8 cellular contexts compared by ENCODE assay signal in the genomic region with DNA sequence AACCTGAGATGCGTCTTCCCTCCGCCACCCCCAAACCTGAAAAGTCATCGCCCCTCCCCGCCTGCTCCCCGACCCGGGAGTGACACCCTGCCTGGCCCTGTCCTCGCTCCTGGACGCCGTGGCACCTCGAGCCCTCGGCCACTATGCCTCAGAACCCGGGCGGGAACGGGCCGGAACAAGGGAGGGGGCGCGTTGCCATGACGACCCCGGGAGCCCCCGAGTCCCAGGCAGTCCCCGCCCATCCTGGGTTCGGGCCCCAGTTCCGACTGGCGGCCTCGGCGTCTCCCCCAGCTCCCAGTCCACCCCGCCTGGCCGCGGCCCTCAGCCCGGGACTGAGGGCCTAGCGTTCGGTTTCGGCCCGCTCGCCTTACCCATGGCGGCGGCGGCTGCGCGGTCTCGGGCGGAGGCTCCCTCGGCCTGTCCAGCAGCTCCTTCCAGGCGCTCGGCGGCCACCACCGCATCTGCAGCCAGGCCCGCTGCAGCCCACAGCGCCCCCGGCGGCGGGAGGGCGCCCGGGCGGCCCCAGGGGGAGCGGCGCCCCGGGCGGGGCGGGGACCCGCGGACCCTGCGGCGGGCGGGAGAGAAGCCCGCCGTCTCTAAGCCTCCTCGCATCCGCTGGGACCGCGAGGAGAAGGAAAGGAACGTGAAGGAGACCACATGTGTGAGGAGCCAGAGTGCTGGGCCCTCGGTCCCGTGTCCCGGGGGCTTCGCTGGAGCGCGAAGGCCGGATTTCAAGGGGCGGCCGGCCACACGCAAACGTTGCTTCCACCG. TPM values are rescaled to one million over a fixed set of nuclear protein-coding genes. Genes with fewer than 3 reads are reported as not detected.
DNase-seq lines count a peak whose midpoint lies in the region; ATAC-seq, FAIRE-seq and TF ChIP-seq lines count a peak whose summit lies in the region.

A gene with protein sequence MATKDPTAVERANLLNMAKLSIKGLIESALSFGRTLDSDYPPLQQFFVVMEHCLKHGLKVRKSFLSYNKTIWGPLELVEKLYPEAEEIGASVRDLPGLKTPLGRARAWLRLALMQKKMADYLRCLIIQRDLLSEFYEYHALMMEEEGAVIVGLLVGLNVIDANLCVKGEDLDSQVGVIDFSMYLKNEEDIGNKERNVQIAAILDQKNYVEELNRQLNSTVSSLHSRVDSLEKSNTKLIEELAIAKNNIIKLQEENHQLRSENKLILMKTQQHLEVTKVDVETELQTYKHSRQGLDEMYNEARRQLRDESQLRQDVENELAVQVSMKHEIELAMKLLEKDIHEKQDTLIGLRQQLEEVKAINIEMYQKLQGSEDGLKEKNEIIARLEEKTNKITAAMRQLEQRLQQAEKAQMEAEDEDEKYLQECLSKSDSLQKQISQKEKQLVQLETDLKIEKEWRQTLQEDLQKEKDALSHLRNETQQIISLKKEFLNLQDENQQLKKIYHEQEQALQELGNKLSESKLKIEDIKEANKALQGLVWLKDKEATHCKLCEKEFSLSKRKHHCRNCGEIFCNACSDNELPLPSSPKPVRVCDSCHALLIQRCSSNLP (minus strand): TSS at position 463 of the 771 bp plus-strand sequence. CDS start 88 bp downstream, at position 375.

- TF ChIP-seq POLR2A in H54 (IDR thresholded peaks at IDR 0.05; ENCODE audit: low read depth, low read length): peak; percentile 58
- TF ChIP-seq POLR2A in transverse colon (IDR thresholded peaks at IDR 0.05): peak; percentile 60

- H3K4me1 ChIP-seq in transverse colon: peaks cover 4 to 21% (median 7%) of the 10 kb centered on the region in 4 donors

- H3K27ac Mint-ChIP-seq in activated naive CD8-positive, alpha-beta T cell treated with anti-CD3 and anti-CD28 coated beads, Interleukin-2, amount 10 ng/mL, durations not matched to agents 7 days and 5 days: peak within 1 kb of the TSS; percentile 83

- H3K4me3 Mint-ChIP-seq in activated naive CD8-positive, alpha-beta T cell treated with anti-CD3 and anti-CD28 coated beads, Interleukin-2, amount 10 ng/mL, durations not matched to agents 7 days and 5 days: peak within 1 kb of the TSS; percentile 90

- no peaks in the 10 kb centered on the region for H3K27me3 Mint-ChIP-seq in activated naive CD8-positive, alpha-beta T cell treated with anti-CD3 and anti-CD28 coated beads, Interleukin-2, amount 10 ng/mL, durations not matched to agents 7 days and 5 days

- in situ Hi-C loops in transverse colon (cut with MboI; ENCODE audit: low pct_ligation_motif_present in 1 of 4, low pct_unique_long_range_greater_than_20kb in 1 of 4, low sequenced_read_pairs in 3 of 4): no loop called here

- POLR2A ChIA-PET in activated naive CD8-positive, alpha-beta T cell treated with anti-CD3 and anti-CD28 coated beads, Interleukin-2, amount 10 ng/mL, durations not matched to agents 7 days and 5 days (lab: Charles Lee): interaction anchor here (0.6 to 1.7 kb wide), 11 partner anchors 9 to 490 kb away, joined by 3 to 23 read pairs (median 3); partner anchors contain the start of genes DNA2, HNRNPH3 and PBLD

- peaks cover 16% of the 10 kb centered on the region for H3K4me1 Mint-ChIP-seq in activated naive CD8-positive, alpha-beta T cell treated with anti-CD3 and anti-CD28 coated beads, Interleukin-2, amount 10 ng/mL, durations not matched to agents 7 days and 5 days

- no peak for TF ChIP-seq EP300 in transverse colon (IDR thresholded peaks at IDR 0.05; ENCODE audit: low read depth)

- FAIRE-seq in H54 (lab: Jason Lieb, UNC): no peak

- no peaks in the 10 kb centered on the region for H3K9me3 Mint-ChIP-seq in activated naive CD8-positive, alpha-beta T cell treated with anti-CD3 and anti-CD28 coated beads, Interleukin-2, amount 10 ng/mL, durations not matched to agents 7 days and 5 days

- H3K4me3 ChIP-seq in LNCaP clone FGC (ENCODE audit: low read depth, low read length): peak within 1 kb of the TSS; percentile 98
- peak within 1 kb of the TSS; percentile 88 to 97 (median 96) for H3K4me3 ChIP-seq in transverse colon

- H3K27ac ChIP-seq in transverse colon: peak within 1 kb of the TSS; percentile 93 to 95 (median 94)

- 0% methylated on average over 60 of the region's 84 CpGs; no CpG with 5 or more reads in 1 of the 2 donors for WGBS in transverse colon (ENCODE audit: low coverage in 1 of 2), 2 donors

- H3K36me3 ChIP-seq in transverse colon: no peaks in the 10 kb centered on the region

- no peaks in the 10 kb centered on the region for H3K36me3 Mint-ChIP-seq in activated naive CD8-positive, alpha-beta T cell treated with anti-CD3 and anti-CD28 coated beads, Interleukin-2, amount 10 ng/mL, durations not matched to agents 7 days and 5 days

- DNase-seq in GM04504 (ENCODE audit: low read depth) (peak; percentile 59), H54 (ENCODE audit: insufficient read length, low spot score) (peak; percentile 91), LNCaP clone FGC (ENCODE audit: low read depth) (peak; percentile 22), SKM-1 (lab: John Stamatoyannopoulos, UW; ENCODE audit: unreplicated experiment) (peak; percentile 38), Right ventricle myocardium superior (peak; percentile 90), pons (ENCODE audit: low spot score) (peak; percentile 54), transverse colon (peak; percentile 80)
- DNase-seq in activated naive CD8-positive, alpha-beta T cell treated with anti-CD3 and anti-CD28 coated beads, Interleukin-2, amount 10 ng/mL, durations not matched to agents 7 days and 5 days: peak; percentile 94

- TF ChIP-seq CTCF in LNCaP clone FGC (IDR thresholded peaks at IDR 0.05; ENCODE audit: control insufficient read depth, extremely low read depth, insufficient read depth) (peak; percentile 90), transverse colon (IDR thresholded peaks at IDR 0.05) (peak; percentile 29 to 80 (median 63))

- intact Hi-C loops in Right ventricle myocardium superior (cut with DNase I): no loop called here
- intact Hi-C loops in transverse colon (cut with DNase I; ENCODE audit: low total_unique reads): no loop called here

- no peaks in the 10 kb centered on the region for H3K9me3 ChIP-seq in transverse colon

- H3K27me3 ChIP-seq in transverse colon: no peaks in the 10 kb centered on the region

- ATAC-seq in activated naive CD8-positive, alpha-beta T cell treated with anti-CD3 and anti-CD28 coated beads, Interleukin-2, amount 10 ng/mL, durations not matched to agents 7 days and 5 days (ENCODE audit: low read depth): peak; percentile 95
- peak; percentile 99 for ATAC-seq in Right ventricle myocardium superior (ENCODE audit: poor library complexity)

RNA-seq across cellular contexts. Expression of the gene that starts here (rescaled TPM):
- total RNA-seq in activated naive CD8-positive, alpha-beta T cell treated with anti-CD3 and anti-CD28 coated beads, Interleukin-2, amount 10 ng/mL, durations not matched to agents 7 days and 5 days: 10 to 100 TPM; 15.5 to 22.6 TPM
- total RNA-seq in Right ventricle myocardium superior (6.7 TPM), transverse colon (10 to 100 TPM in 3 of 4 donors, 1 to 10 TPM in 1; 7.9 to 34.8 (median 22.8) TPM)

Comparison
In these comparisons a context has a peak if more than half of its experiments do, and no peak if none do; other contexts are left out.
1. Peak in every context shown above with its lines: DNase-seq, ATAC-seq, H3K4me3 ChIP-seq and H3K27ac ChIP-seq.
2. DNase-seq: peak in every context shown above with its lines; median percentile 94 in activated naive CD8-positive, alpha-beta T cell treated with anti-CD3 and anti-CD28 coated beads, Interleukin-2, amount 10 ng/mL, durations not matched to agents 7 days and 5 days; 91 in H54; 90 in Right ventricle myocardium superior; 80 in transverse colon; 59 in GM04504; 54 in pons; 38 in SKM-1; 22 in LNCaP clone FGC.